8 cellular contexts compared by ENCODE assay signal in genomic region chr19:41883463-41883820, GRCh38. TPM values are rescaled to one million over a fixed set of nuclear protein-coding genes. Genes with fewer than 3 reads are reported as not detected.
DNase-seq lines count a peak whose midpoint lies in the region; ATAC-seq and TF ChIP-seq lines count a peak whose summit lies in the region.

No MANE protein-coding gene starts in this region.

- H3K4me3 Mint-ChIP-seq in activated naive CD4-positive, alpha-beta T cell treated with anti-CD3 and anti-CD28 coated beads for 36 hours = peak overlapping the region; percentile 90

- in situ Hi-C loops in brain microvascular endothelial cell (cut with HindIII; ENCODE audit: low pct_ligation_motif_present, low sequenced_read_pairs) = no loop called here

- H3K36me3 Mint-ChIP-seq in activated naive CD4-positive, alpha-beta T cell treated with anti-CD3 and anti-CD28 coated beads for 36 hours (ENCODE audit: low read depth) = peaks cover 14% of the 10 kb centered on the region

- CTCF ChIA-PET in activated naive CD4-positive, alpha-beta T cell treated with anti-CD3 and anti-CD28 coated beads for 36 hours (lab: Charles Lee) = interaction anchor here (6.0 kb wide), 1 partner anchor 9 kb away, joined by 68 read pairs; the partner anchor contains the start of gene CD79A

- H3K27ac Mint-ChIP-seq in activated naive CD4-positive, alpha-beta T cell treated with anti-CD3 and anti-CD28 coated beads for 36 hours = peak overlapping the region; percentile 92

- no peaks in the 10 kb centered on the region for H3K27me3 Mint-ChIP-seq in activated naive CD4-positive, alpha-beta T cell treated with anti-CD3 and anti-CD28 coated beads for 36 hours (ENCODE audit: low read depth)

- H3K4me1 ChIP-seq in lower lobe of right lung = peaks cover 48% of the 10 kb centered on the region
- peaks cover 45% of the 10 kb centered on the region for H3K4me1 ChIP-seq in upper lobe of right lung

- no peak for ATAC-seq in lower lobe of right lung
- ATAC-seq in upper lobe of right lung = no peak
- ATAC-seq in HG02588 (IDR thresholded peaks at IDR 0.05; ENCODE audit: unreplicated experiment) = no peak

- H3K27ac ChIP-seq in brain microvascular endothelial cell (no peak overlapping the region), lower lobe of right lung (peak overlapping the region; percentile 95), upper lobe of right lung (peak overlapping the region; percentile 94)

- DNase-seq in activated naive CD4-positive, alpha-beta T cell treated with anti-CD3 and anti-CD28 coated beads for 36 hours = no peak
- DNase-seq in activated naive CD4-positive, alpha-beta T cell (lab: John Stamatoyannopoulos, UW) = no peak
- no peak for DNase-seq in brain microvascular endothelial cell
- DNase-seq in lower lobe of right lung = no peak
- no peak for DNase-seq in upper lobe of right lung
- DNase-seq in NK-92 treated with Interleukin-12 subunit alpha and Interleukin-12 subunit beta, amount 100 ng/mL, for 24 hours (lab: John Stamatoyannopoulos, UW) = no peak
- no peak for DNase-seq in middle frontal gyrus (ENCODE audit: extremely low spot score, low spot score)

- H3K4me1 Mint-ChIP-seq in activated naive CD4-positive, alpha-beta T cell treated with anti-CD3 and anti-CD28 coated beads for 36 hours (ENCODE audit: low read depth) = peaks cover 56% of the 10 kb centered on the region

- no peaks in the 10 kb centered on the region for H3K9me3 ChIP-seq in lower lobe of right lung
- H3K9me3 ChIP-seq in upper lobe of right lung = no peaks in the 10 kb centered on the region

- H3K4me3 ChIP-seq in brain microvascular endothelial cell (ENCODE audit: low read depth, low read length) = peak overlapping the region; percentile 87
- H3K4me3 ChIP-seq in lower lobe of right lung = peak overlapping the region; percentile 97
- peak overlapping the region; percentile 99 for H3K4me3 ChIP-seq in upper lobe of right lung

- no peak for TF ChIP-seq CTCF in brain microvascular endothelial cell (IDR thresholded peaks at IDR 0.05; ENCODE audit: low read depth, low read length, missing control alignments)
- no peak for TF ChIP-seq CTCF in lower lobe of right lung (IDR thresholded peaks at IDR 0.05)
- no peak for TF ChIP-seq CTCF in upper lobe of right lung (IDR thresholded peaks at IDR 0.05)

- intact Hi-C loops in activated naive CD4-positive, alpha-beta T cell treated with anti-CD3 and anti-CD28 coated beads for 36 hours (cut with micrococcal nuclease) = loop anchor here (10.0 kb wide), 4 partner anchors 329 to 529 kb away; partner anchors contain the start of genes DEDD2, GSK3A and TGFB1
- intact Hi-C loops in lower lobe of right lung (cut with DNase I) (loop anchor here (10.0 kb wide), 1 partner anchor 51 kb away; no protein-coding TSS in a partner anchor), upper lobe of right lung (cut with DNase I) (no loop called here)

- no peaks in the 10 kb centered on the region for H3K9me3 Mint-ChIP-seq in activated naive CD4-positive, alpha-beta T cell treated with anti-CD3 and anti-CD28 coated beads for 36 hours

- no peaks in the 10 kb centered on the region for H3K36me3 ChIP-seq in brain microvascular endothelial cell (replicated peaks)
- peaks cover 11% of the 10 kb centered on the region for H3K36me3 ChIP-seq in lower lobe of right lung
- H3K36me3 ChIP-seq in upper lobe of right lung = peaks cover 6% of the 10 kb centered on the region

- no peaks in the 10 kb centered on the region for H3K27me3 ChIP-seq in brain microvascular endothelial cell (replicated peaks)
- H3K27me3 ChIP-seq in lower lobe of right lung (ENCODE audit: low read depth) = no peaks in the 10 kb centered on the region
- H3K27me3 ChIP-seq in upper lobe of right lung = no peaks in the 10 kb centered on the region

RNA-seq across cellular contexts. Expression of gene ARHGEF1, which starts 0.5 kb away (rescaled TPM):
- total RNA-seq in activated naive CD4-positive, alpha-beta T cell treated with anti-CD3 and anti-CD28 coated beads for 36 hours = 100 to 1,000 TPM; 246 to 260 TPM
- total RNA-seq in lower lobe of right lung = 206 TPM
- 197 TPM for total RNA-seq in upper lobe of right lung

RNA-seq across cellular contexts. Expression of gene CD79A, which starts 6.4 kb away (rescaled TPM):
- total RNA-seq in activated naive CD4-positive, alpha-beta T cell treated with anti-CD3 and anti-CD28 coated beads for 36 hours = 1 to 10 TPM; 2.5 to 2.7 TPM
- total RNA-seq in lower lobe of right lung = 1.2 TPM
- 1.4 TPM for total RNA-seq in upper lobe of right lung

RNA-seq across cellular contexts. Expression of gene RPS19, which starts 23.4 kb away (rescaled TPM):
- total RNA-seq in activated naive CD4-positive, alpha-beta T cell treated with anti-CD3 and anti-CD28 coated beads for 36 hours = 1,000 to 10,000 TPM; 4,092 to 4,109 TPM
- total RNA-seq in lower lobe of right lung (1,736 TPM), upper lobe of right lung (1,667 TPM)

RNA-seq across cellular contexts. Expression of gene DMRTC2, which starts 38.6 kb away (rescaled TPM):
- total RNA-seq in activated naive CD4-positive, alpha-beta T cell treated with anti-CD3 and anti-CD28 coated beads for 36 hours = not detected
- not detected for total RNA-seq in lower lobe of right lung
- not detected for total RNA-seq in upper lobe of right lung

RNA-seq across cellular contexts. Expression of gene LYPD4, which starts 39.0 kb away (rescaled TPM):
- not detected for total RNA-seq in activated naive CD4-positive, alpha-beta T cell treated with anti-CD3 and anti-CD28 coated beads for 36 hours
- total RNA-seq in lower lobe of right lung = not detected
- total RNA-seq in upper lobe of right lung = not detected
